1 cellular context compared by ENCODE assay signal in the genomic region with DNA sequence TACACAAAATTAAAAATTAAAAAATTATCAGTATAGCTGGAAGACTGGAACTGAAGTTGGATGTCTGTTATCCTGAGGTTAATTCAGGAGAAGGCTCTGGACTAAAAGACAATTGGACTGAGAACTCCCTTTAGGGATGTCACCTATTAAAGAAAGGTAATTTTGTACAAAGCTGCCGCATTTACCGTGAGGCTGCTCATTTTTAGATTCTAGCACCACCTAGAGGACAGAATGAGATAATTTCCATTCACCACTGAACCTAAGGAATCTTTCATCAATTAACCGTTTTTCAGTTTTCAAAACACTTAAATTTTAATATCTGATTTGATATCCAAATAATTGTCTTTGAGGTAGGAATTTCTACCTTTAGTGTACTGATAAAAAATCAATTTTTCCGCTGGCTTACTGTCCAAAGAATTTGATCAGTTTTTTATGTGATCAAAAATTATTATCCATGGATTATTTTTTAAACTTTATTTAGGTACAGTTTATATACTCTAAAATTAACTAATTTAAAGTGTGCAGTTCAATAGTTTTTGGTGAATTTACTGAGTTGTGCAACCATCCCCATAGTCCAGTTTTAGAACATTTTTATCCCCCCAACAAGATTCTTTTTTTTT.
TF ChIP-seq lines count a peak whose summit lies in the region.

No MANE protein-coding gene starts in this region.

TF ChIP-seq in GM23338, 12 proteins besides CTCF, POLR2A, EP300 and RAD21 (continued from another document):
- TF ChIP-seq, protein P1, sequence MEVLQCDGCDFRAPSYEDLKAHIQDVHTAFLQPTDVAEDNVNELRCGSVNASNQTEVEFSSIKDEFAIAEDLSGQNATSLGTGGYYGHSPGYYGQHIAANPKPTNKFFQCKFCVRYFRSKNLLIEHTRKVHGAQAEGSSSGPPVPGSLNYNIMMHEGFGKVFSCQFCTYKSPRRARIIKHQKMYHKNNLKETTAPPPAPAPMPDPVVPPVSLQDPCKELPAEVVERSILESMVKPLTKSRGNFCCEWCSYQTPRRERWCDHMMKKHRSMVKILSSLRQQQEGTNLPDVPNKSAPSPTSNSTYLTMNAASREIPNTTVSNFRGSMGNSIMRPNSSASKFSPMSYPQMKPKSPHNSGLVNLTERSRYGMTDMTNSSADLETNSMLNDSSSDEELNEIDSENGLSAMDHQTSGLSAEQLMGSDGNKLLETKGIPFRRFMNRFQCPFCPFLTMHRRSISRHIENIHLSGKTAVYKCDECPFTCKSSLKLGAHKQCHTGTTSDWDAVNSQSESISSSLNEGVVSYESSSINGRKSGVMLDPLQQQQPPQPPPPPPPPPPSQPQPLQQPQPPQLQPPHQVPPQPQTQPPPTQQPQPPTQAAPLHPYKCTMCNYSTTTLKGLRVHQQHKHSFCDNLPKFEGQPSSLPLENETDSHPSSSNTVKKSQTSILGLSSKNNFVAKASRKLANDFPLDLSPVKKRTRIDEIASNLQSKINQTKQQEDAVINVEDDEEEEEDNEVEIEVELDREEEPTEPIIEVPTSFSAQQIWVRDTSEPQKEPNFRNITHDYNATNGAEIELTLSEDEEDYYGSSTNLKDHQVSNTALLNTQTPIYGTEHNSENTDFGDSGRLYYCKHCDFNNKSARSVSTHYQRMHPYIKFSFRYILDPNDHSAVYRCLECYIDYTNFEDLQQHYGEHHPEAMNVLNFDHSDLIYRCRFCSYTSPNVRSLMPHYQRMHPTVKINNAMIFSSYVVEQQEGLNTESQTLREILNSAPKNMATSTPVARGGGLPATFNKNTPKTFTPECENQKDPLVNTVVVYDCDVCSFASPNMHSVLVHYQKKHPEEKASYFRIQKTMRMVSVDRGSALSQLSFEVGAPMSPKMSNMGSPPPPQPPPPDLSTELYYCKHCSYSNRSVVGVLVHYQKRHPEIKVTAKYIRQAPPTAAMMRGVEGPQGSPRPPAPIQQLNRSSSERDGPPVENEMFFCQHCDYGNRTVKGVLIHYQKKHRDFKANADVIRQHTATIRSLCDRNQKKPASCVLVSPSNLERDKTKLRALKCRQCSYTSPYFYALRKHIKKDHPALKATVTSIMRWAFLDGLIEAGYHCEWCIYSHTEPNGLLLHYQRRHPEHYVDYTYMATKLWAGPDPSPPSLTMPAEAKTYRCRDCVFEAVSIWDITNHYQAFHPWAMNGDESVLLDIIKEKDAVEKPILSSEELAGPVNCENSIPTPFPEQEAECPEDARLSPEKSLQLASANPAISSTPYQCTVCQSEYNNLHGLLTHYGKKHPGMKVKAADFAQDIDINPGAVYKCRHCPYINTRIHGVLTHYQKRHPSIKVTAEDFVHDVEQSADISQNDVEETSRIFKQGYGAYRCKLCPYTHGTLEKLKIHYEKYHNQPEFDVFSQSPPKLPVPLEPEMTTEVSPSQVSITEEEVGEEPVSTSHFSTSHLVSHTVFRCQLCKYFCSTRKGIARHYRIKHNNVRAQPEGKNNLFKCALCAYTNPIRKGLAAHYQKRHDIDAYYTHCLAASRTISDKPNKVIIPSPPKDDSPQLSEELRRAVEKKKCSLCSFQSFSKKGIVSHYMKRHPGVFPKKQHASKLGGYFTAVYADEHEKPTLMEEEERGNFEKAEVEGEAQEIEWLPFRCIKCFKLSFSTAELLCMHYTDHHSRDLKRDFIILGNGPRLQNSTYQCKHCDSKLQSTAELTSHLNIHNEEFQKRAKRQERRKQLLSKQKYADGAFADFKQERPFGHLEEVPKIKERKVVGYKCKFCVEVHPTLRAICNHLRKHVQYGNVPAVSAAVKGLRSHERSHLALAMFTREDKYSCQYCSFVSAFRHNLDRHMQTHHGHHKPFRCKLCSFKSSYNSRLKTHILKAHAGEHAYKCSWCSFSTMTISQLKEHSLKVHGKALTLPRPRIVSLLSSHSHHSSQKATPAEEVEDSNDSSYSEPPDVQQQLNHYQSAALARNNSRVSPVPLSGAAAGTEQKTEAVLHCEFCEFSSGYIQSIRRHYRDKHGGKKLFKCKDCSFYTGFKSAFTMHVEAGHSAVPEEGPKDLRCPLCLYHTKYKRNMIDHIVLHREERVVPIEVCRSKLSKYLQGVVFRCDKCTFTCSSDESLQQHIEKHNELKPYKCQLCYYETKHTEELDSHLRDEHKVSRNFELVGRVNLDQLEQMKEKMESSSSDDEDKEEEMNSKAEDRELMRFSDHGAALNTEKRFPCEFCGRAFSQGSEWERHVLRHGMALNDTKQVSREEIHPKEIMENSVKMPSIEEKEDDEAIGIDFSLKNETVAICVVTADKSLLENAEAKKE (CRISPR knock-in tag; IDR thresholded peaks at IDR 0.05): no peak
- TF ChIP-seq STAT1 (IDR thresholded peaks at IDR 0.05; ENCODE audit: unreplicated experiment) (no peak), EZH2 (IDR thresholded peaks at IDR 0.05; ENCODE audit: low read depth, unreplicated experiment) (no peak), ZNF331 (CRISPR knock-in tag; IDR thresholded peaks at IDR 0.05; ENCODE audit: low read depth) (no peak)
- TF ChIP-seq, protein P2, sequence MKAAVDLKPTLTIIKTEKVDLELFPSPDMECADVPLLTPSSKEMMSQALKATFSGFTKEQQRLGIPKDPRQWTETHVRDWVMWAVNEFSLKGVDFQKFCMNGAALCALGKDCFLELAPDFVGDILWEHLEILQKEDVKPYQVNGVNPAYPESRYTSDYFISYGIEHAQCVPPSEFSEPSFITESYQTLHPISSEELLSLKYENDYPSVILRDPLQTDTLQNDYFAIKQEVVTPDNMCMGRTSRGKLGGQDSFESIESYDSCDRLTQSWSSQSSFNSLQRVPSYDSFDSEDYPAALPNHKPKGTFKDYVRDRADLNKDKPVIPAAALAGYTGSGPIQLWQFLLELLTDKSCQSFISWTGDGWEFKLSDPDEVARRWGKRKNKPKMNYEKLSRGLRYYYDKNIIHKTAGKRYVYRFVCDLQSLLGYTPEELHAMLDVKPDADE (IDR thresholded peaks at IDR 0.05): no peak
